8 cellular contexts compared by ENCODE assay signal in the genomic region with DNA sequence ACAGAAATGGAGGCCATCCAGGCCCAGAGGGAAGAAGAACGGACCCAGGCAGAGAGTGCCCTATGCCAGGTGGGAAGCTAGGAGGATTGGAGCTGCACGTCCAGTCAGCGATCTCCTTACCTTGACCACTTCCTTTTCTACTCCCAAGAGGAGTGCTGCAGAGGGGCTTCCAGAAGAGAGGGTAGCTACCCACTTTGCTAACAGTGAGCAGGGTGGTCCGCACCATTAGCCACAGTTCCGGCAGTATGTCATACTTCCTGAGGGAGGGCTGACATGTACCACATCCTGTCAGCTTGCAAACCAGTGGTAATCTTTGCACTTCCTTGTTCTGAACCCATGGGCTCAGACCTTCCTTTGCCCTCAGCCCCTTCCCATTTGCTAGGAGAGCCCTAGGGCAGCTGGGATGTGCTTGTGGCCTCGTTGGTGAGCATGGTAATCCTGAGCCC.
DNase-seq lines count a peak whose midpoint lies in the region; ATAC-seq and FAIRE-seq lines count a peak whose summit lies in the region.

No MANE protein-coding gene starts in this region.

- H3K4me3 Mint-ChIP-seq in effector memory CD8-positive, alpha-beta T cell = peak overlapping the region; percentile 99 to 100

- peak; percentile 97 for ATAC-seq in HG03175 (IDR thresholded peaks at IDR 0.05; ENCODE audit: unreplicated experiment)
- peak; percentile 99 for ATAC-seq in effector memory CD8-positive, alpha-beta T cell (replicated peaks)

- DNase-seq in GM19238 (ENCODE audit: insufficient read length, low spot score) (peak; percentile 81), DMS 273 treated with DMSO at 0.1 percent for 48 hours (lab: John Stamatoyannopoulos, UW) (no peak), HTR-8/SVneo (ENCODE audit: insufficient read length, low spot score) (no peak), NCI-H187 (lab: John Stamatoyannopoulos, UW) (no peak)
- peak; percentile 51 for DNase-seq in activated CD4-positive, CD25-positive, alpha-beta regulatory T cell treated with anti-CD3 and anti-CD28 coated beads, Interleukin-2, amount 50 U/mL, for 72 hours
- DNase-seq in effector memory CD8-positive, alpha-beta T cell = peak; percentile 50 to 58 (median 53)
- DNase-seq in stimulated activated CD4-positive, alpha-beta T cell treated with anti-CD3 and anti-CD28 coated beads, Interleukin-4, amount 100 ng/mL, for 4 hours = peak; percentile 34 to 60

- H3K9me3 Mint-ChIP-seq in effector memory CD8-positive, alpha-beta T cell = no peaks in the 10 kb centered on the region

- peaks cover 49 to 61% of the 10 kb centered on the region in 2 donors for H3K4me1 Mint-ChIP-seq in effector memory CD8-positive, alpha-beta T cell (ENCODE audit: low read depth in 2 of 2)

- FAIRE-seq in HTR-8/SVneo (lab: Jason Lieb, UNC) = no peak

- H3K27ac Mint-ChIP-seq in effector memory CD8-positive, alpha-beta T cell = peak overlapping the region; percentile 99

- H3K27me3 Mint-ChIP-seq in effector memory CD8-positive, alpha-beta T cell = no peaks in the 10 kb centered on the region

- peaks cover 35% of the 10 kb centered on the region for H3K36me3 Mint-ChIP-seq in effector memory CD8-positive, alpha-beta T cell (ENCODE audit: insufficient read depth)

Comparison
In these comparisons a context has a peak if more than half of its experiments do, and no peak if none do; other contexts are left out.
1. DNase-seq: peak in GM19238 (single experiment), activated CD4-positive, CD25-positive, alpha-beta regulatory T cell treated with anti-CD3 and anti-CD28 coated beads, Interleukin-2, amount 50 U/mL, for 72 hours (single experiment), effector memory CD8-positive, alpha-beta T cell (3 of 3) and stimulated activated CD4-positive, alpha-beta T cell treated with anti-CD3 and anti-CD28 coated beads, Interleukin-4, amount 100 ng/mL, for 4 hours (2 of 2); none in DMS 273 treated with DMSO at 0.1 percent for 48 hours (single experiment), HTR-8/SVneo (single experiment) and NCI-H187 (0 of 2).